9 cellular contexts compared by ENCODE assay signal in the genomic region with DNA sequence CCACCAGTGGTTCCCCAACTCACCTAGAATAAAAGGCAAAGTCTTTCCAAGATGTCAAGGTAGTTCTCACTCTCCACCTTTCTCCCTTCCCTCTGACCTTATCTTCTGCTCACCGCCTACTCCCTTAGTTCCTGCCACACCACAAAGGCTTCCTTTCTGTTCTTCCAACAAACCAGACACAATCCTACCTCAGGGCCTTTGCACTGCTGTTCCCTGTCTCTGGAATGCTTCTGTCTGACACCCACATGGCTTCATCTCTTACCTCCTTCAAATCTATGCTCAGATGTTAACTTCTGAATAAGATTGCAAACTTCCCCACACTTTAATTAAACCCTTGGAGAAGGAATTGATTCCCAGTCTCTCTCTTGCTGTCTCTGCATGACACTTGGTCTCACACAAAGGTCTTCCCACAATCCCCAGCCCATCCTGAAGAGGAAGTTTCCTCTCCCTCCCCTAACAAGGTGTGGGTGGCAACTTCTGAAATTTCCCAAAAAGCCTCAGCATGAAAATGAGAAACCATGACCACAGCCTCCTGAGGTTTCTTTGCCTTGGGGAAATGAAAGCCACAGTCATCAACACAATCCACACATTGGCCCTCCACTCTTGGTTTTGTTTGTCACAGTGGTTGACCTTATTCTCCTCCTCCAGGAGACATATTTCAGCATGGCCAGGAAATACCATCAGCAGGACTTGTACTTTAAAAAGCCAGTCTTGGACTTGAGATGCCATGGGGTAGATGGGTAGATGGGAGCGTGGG. TPM values are rescaled to one million over a fixed set of nuclear protein-coding genes. Genes with fewer than 3 reads are reported as not detected.
DNase-seq lines count a peak whose midpoint lies in the region; ATAC-seq and TF ChIP-seq lines count a peak whose summit lies in the region.
"Had no signal": no experiment of that assay in that cellular context is flagged by ENCODE, and none has a peak within 500 bp of the region (broad histone marks: within the 10 kb centered on the region; RNA-seq: fewer than 3 reads in every experiment).

No MANE protein-coding gene starts in this region.

- H3K4me3 ChIP-seq in GM06990 (replicated peaks; ENCODE audit: low read depth, low read length) = no peak overlapping the region

- in situ Hi-C loops in KBM-7 (cut with MboI; ENCODE audit: low pct_unique_long_range_greater_than_20kb, low sequenced_read_pairs) = no loop called here

- peak overlapping the region; percentile 49 to 65 (median 58) for H3K4me3 Mint-ChIP-seq in nephron

- peaks cover 37% of the 10 kb centered on the region for H3K4me1 Mint-ChIP-seq in nephron

- H3K36me3 Mint-ChIP-seq in activated naive CD4-positive, alpha-beta T cell treated with anti-CD3 and anti-CD28 coated beads, Interleukin-2, amount 50 U/mL, for 72 hours = peaks cover 10 to 12% of the 10 kb centered on the region in 2 donors
- H3K36me3 Mint-ChIP-seq in nephron (ENCODE audit: low read depth) = no peaks in the 10 kb centered on the region

- H3K36me3 ChIP-seq in GM06990 (ENCODE audit: control insufficient read depth, insufficient read depth, low read length) = no peaks in the 10 kb centered on the region

- H3K27me3 Mint-ChIP-seq in nephron (ENCODE audit: low read depth) = no peaks in the 10 kb centered on the region

- TF ChIP-seq CTCF in GM06990 (IDR thresholded peaks at IDR 0.05; ENCODE audit: insufficient read depth, low read length, poor library complexity, severe bottlenecking) = no peak
- no peak for TF ChIP-seq CTCF in nephron (IDR thresholded peaks at IDR 0.05; ENCODE audit: unreplicated experiment in 3 of 3)

- peak overlapping the region in 1 of 2 donors; percentile 52 for H3K27ac Mint-ChIP-seq in activated naive CD4-positive, alpha-beta T cell treated with anti-CD3 and anti-CD28 coated beads, Interleukin-2, amount 50 U/mL, for 72 hours
- H3K27ac Mint-ChIP-seq in nephron = peak overlapping the region; percentile 16 to 66 (median 46)

- no peaks in the 10 kb centered on the region for H3K27me3 ChIP-seq in GM06990 (replicated peaks; ENCODE audit: control insufficient read depth, insufficient read depth, low read length)

- H3K9me3 Mint-ChIP-seq in activated naive CD4-positive, alpha-beta T cell treated with anti-CD3 and anti-CD28 coated beads, Interleukin-2, amount 50 U/mL, for 72 hours = no peaks in the 10 kb centered on the region
- no peaks in the 10 kb centered on the region for H3K9me3 Mint-ChIP-seq in nephron

- peak; percentile 18 to 52 for ATAC-seq in activated naive CD4-positive, alpha-beta T cell treated with anti-CD3 and anti-CD28 coated beads, Interleukin-2, amount 50 U/mL, for 72 hours
- ATAC-seq in GM18519 (IDR thresholded peaks at IDR 0.05; ENCODE audit: low FRiP score, unreplicated experiment) = no peak

- DNase-seq in GM06990 (ENCODE audit: extremely low read depth, insufficient read length) (peak; percentile 8), KBM-7 (peak; percentile 71), GOT3 (lab: John Stamatoyannopoulos, UW) (no peak), activated gamma-delta T cell treated with Interleukin-2 at 50 U/mL for 16 hours (no peak)
- DNase-seq in activated naive CD4-positive, alpha-beta T cell treated with anti-CD3 and anti-CD28 coated beads, Interleukin-2, amount 50 U/mL, for 72 hours (ENCODE audit: low spot score in 2 of 2) = peak in 1 of 2 donors; percentile 56
- DNase-seq: kidney, NCI-H1694 had no signal

RNA-seq across cellular contexts. Expression of a gene that starts 3.0 kb away (rescaled TPM):
- 10 to 100 TPM; 16.4 to 50.1 TPM for total RNA-seq in activated naive CD4-positive, alpha-beta T cell treated with anti-CD3 and anti-CD28 coated beads, Interleukin-2, amount 50 U/mL, for 72 hours

Comparison
In these comparisons a context has a peak if more than half of its experiments do, and no peak if none do; other contexts are left out.
1. DNase-seq: peak in GM06990 (single experiment) and KBM-7 (single experiment); none in GOT3 (single experiment) and activated gamma-delta T cell treated with Interleukin-2 at 50 U/mL for 16 hours (single experiment).